ENCODE assay signal across 8 cellular contexts in genomic region chr2:39437522-39438296, GRCh38. TPM values are rescaled to one million over a fixed set of nuclear protein-coding genes. Genes with fewer than 3 reads are reported as not detected.
DNase-seq lines count a peak whose midpoint lies in the region; ATAC-seq and TF ChIP-seq lines count a peak whose summit lies in the region.

No MANE protein-coding gene starts in this region.

- H3K27ac Mint-ChIP-seq in naive thymus-derived CD8-positive, alpha-beta T cell = peak overlapping the region; percentile 60 to 87 (median 78)

- H3K27me3 ChIP-seq in esophagus squamous epithelium (no peaks in the 10 kb centered on the region), upper lobe of left lung (no peaks in the 10 kb centered on the region)

- H3K4me1 ChIP-seq in esophagus squamous epithelium (peaks cover 0 to 67% (median 23%) of the 10 kb centered on the region in 3 donors), upper lobe of left lung (peaks cover 24 to 49% (median 33%) of the 10 kb centered on the region in 4 donors)

- DNase-seq in AG04449 (ENCODE audit: low read depth, low spot score) (no peak), NCI-H748 (lab: John Stamatoyannopoulos, UW; ENCODE audit: unreplicated experiment) (peak; percentile 68), activated T-cell treated with anti-CD3 and anti-CD28 coated beads for 4 hours (peak; percentile 9), esophagus squamous epithelium (lab: John Stamatoyannopoulos, UW) (no peak), upper lobe of left lung (peak; percentile 71 to 78)
- DNase-seq in naive thymus-derived CD8-positive, alpha-beta T cell = peak in 9 of 10 donors; percentile 11 to 71 (median 51)

- POLR2A ChIA-PET in AG04449 (lab: Yijun Ruan, JAX) = interaction anchor here (0.5 to 1.0 kb wide), 3 partner anchors 26 to 369 kb away, joined by 3 to 5 read pairs (median 3); no protein-coding TSS in a partner anchor
- POLR2A ChIA-PET in naive thymus-derived CD8-positive, alpha-beta T cell (lab: Charles Lee) = interaction anchor here (0.8 to 1.6 kb wide), 4 partner anchors 10 to 1513 kb away, joined by 3 to 5 read pairs (median 3); partner anchors contain the start of genes RMDN2 and SRSF7

- TF ChIP-seq POLR2A in GM18526 (IDR thresholded peaks at IDR 0.05; ENCODE audit: extremely low read depth, insufficient read length) (peak; percentile 28), esophagus squamous epithelium (IDR thresholded peaks at IDR 0.05) (no peak), upper lobe of left lung (IDR thresholded peaks at IDR 0.05) (peak in 2 of 4 donors; percentile 8 to 52)

- CTCF ChIA-PET in AG04449 (lab: Yijun Ruan, JAX) = interaction anchor here (0.6 to 1.3 kb wide), 4 partner anchors 22 to 294 kb away, joined by 3 to 4 read pairs (median 3); no protein-coding TSS in a partner anchor

- ATAC-seq in HG03045 (IDR thresholded peaks at IDR 0.05; ENCODE audit: unreplicated experiment) (peak; percentile 39), upper lobe of left lung (ENCODE audit: low FRiP score in 2 of 2) (peak; percentile 69 to 80)
- ATAC-seq in naive thymus-derived CD8-positive, alpha-beta T cell = peak; percentile 68 to 83

- TF ChIP-seq CTCF in AG04449 (IDR thresholded peaks at IDR 0.05; ENCODE audit: insufficient read depth, low read length, missing control alignments) (no peak), esophagus squamous epithelium (IDR thresholded peaks at IDR 0.05) (no peak), upper lobe of left lung (IDR thresholded peaks at IDR 0.05) (no peak)

- peak overlapping the region; percentile 85 to 94 (median 86) for H3K4me3 Mint-ChIP-seq in naive thymus-derived CD8-positive, alpha-beta T cell

- peaks cover 0 to 3% (median 0%) of the 10 kb centered on the region in 5 donors for H3K27me3 Mint-ChIP-seq in naive thymus-derived CD8-positive, alpha-beta T cell

- H3K4me3 ChIP-seq in AG04449 (ENCODE audit: low read depth, low read length) = peak overlapping the region; percentile 90
- peak overlapping the region; percentile 78 to 99 (median 85) for H3K4me3 ChIP-seq in esophagus squamous epithelium
- H3K4me3 ChIP-seq in upper lobe of left lung = peak overlapping the region; percentile 57 to 97 (median 92)

- intact Hi-C loops in esophagus squamous epithelium (cut with DNase I) = no loop called here

- H3K27ac ChIP-seq in esophagus squamous epithelium (peak overlapping the region; percentile 90 to 96 (median 94)), upper lobe of left lung (peak overlapping the region; percentile 93 to 99 (median 96))

- peaks cover 4 to 7% (median 6%) of the 10 kb centered on the region in 3 donors for H3K36me3 Mint-ChIP-seq in naive thymus-derived CD8-positive, alpha-beta T cell

- H3K36me3 ChIP-seq in esophagus squamous epithelium (no peaks in the 10 kb centered on the region), upper lobe of left lung (no peaks in the 10 kb centered on the region)

- H3K9me3 ChIP-seq in esophagus squamous epithelium (no peaks in the 10 kb centered on the region), upper lobe of left lung (no peaks in the 10 kb centered on the region)

- H3K4me1 Mint-ChIP-seq in naive thymus-derived CD8-positive, alpha-beta T cell = peaks cover 17 to 48% (median 43%) of the 10 kb centered on the region in 4 donors

- H3K9me3 Mint-ChIP-seq in naive thymus-derived CD8-positive, alpha-beta T cell = peaks cover 0 to 11% (median 6%) of the 10 kb centered on the region in 9 donors

- TF ChIP-seq EP300 in upper lobe of left lung (IDR thresholded peaks at IDR 0.05) = peak in 1 of 4 donors; percentile 22

- 3 to 4% methylated on average over 14 to 25 of the region's 28 CpGs for WGBS in esophagus squamous epithelium, 2 donors
- WGBS in upper lobe of left lung, 2 donors = 7% methylated on average over 24 of the region's 28 CpGs

RNA-seq across cellular contexts. Expression of gene MAP4K3, which starts 0.6 kb away (rescaled TPM):
- 10 to 100 TPM; 12.6 to 35.1 (median 15.8) TPM for total RNA-seq in esophagus squamous epithelium
- total RNA-seq in naive thymus-derived CD8-positive, alpha-beta T cell = 10 to 100 TPM; 17.7 to 18.9 TPM
- 1 to 10 TPM; 1.3 to 2.4 (median 2.0) TPM for polyA plus RNA-seq in naive thymus-derived CD8-positive, alpha-beta T cell
- total RNA-seq in upper lobe of left lung = 10 to 100 TPM; 29.8 to 83.6 (median 51.1) TPM

Comparison
In these comparisons a context has a peak if more than half of its experiments do, and no peak if none do; other contexts are left out.
1. DNase-seq: peak in NCI-H748 (single experiment), activated T-cell treated with anti-CD3 and anti-CD28 coated beads for 4 hours (single experiment), naive thymus-derived CD8-positive, alpha-beta T cell (9 of 10) and upper lobe of left lung (2 of 2); none in AG04449 (single experiment) and esophagus squamous epithelium (single experiment).
2. Peak in every context shown above with its lines, with median percentiles within 50 percentile points of each other: H3K4me3 ChIP-seq and ATAC-seq.